34 cellular contexts compared by ENCODE assay signal in the genomic region with DNA sequence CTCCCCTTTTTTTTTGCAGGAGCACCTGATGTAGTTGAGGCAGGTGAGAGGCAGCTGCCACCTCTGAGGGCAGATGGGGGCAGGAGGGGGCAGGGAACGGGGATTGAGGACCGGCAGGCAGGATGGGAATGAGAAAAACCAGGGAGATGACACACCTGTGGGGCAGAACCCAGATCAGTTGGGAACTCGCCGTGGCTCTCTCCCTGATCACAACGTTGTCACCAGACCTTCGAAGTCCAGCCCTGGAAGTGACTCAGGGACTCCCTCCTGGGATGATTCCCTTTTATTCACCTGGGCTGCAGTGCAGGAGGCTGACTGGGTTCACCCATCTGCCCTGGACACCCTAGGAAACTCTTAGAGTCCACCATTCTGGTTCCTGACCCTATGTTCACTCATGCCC.
"Had no signal": no experiment of that assay in that cellular context is flagged by ENCODE, and none has a peak within 500 bp of the region (broad histone marks: within the 10 kb centered on the region; RNA-seq: fewer than 3 reads in every experiment).

No MANE protein-coding gene starts in this region.

- H3K27me3 ChIP-seq: MG63 had no signal

- H3K4me3 ChIP-seq: MG63 had no signal

- DNase-seq: Karpas-422, Kasumi-1, MG63, MM.1S, MV-4-11, NCI-H1048, NCI-H1092, NCI-H1092 treated with DMSO at 0.1 percent for 48 hours, NCI-H1105, NCI-H1105 treated with DMSO at 0.1 percent for 48 hours, NCI-H1417, NCI-H1417 treated with DMSO at 0.1 percent for 48 hours, NCI-H1436, NCI-H1436 treated with DMSO at 0.1 percent for 48 hours, NCI-H146, NCI-H1694, NCI-H1694 treated with DMSO at 0.1 percent for 48 hours, NCI-H187, NCI-H187 treated with DMSO at 0.1 percent for 48 hours, NCI-H1930, NCI-H2029, NCI-H2029 treated with DMSO at 0.1 percent for 48 hours, NCI-H2081, NCI-H2081 treated with DMSO at 0.1 percent for 48 hours, NCI-H2107, NCI-H2171, NCI-H2171 treated with DMSO at 0.1 percent for 48 hours, NCI-H2227 treated with DMSO at 0.1 percent for 48 hours, NCI-H226, NCI-H345, NCI-H446, NCI-H446 treated with DMSO at 0.1 percent for 48 hours, NCI-H510A had no signal

- H3K36me3 ChIP-seq: MG63 had no signal

- H3K27ac ChIP-seq: KMS-11 had no signal

- H3K9me3 ChIP-seq: MG63 had no signal
